ENCODE assay signal across 8 cellular contexts in genomic region chr7:64902806-64903721, GRCh38. TPM values are rescaled to one million over a fixed set of nuclear protein-coding genes. Genes with fewer than 3 reads are reported as not detected.
DNase-seq lines count a peak whose midpoint lies in the region; TF ChIP-seq lines count a peak whose summit lies in the region.

ZNF273 (plus strand) TSS chr7:64903273; CDS start chr7:64903318, 45 bp downstream.

- CTCF ChIA-PET in activated naive CD4-positive, alpha-beta T cell treated with anti-CD3 and anti-CD28 coated beads for 36 hours (lab: Charles Lee) = interaction anchor here (0.7 to 2.1 kb wide), 3 partner anchors 10 to 59 kb away, joined by 3 to 7 read pairs (median 3); no protein-coding TSS in a partner anchor

- no peaks in the 10 kb centered on the region for H3K27me3 ChIP-seq in SJSA1 (replicated peaks)

- DNase-seq in GM04503 (ENCODE audit: low read depth) (peak; percentile 37), HFF-Myc (ENCODE audit: extremely low read depth, low read depth) (peak; percentile 51), MV-4-11 (lab: John Stamatoyannopoulos, UW) (peak; percentile 94), SJSA1 (ENCODE audit: low read depth in 1 of 2, low spot score in 2 of 2) (peak; percentile 80 to 90), globus pallidus (ENCODE audit: low spot score) (peak; percentile 87), occipital lobe (lab: John Stamatoyannopoulos, UW) (peak; percentile 90)
- DNase-seq in activated naive CD4-positive, alpha-beta T cell treated with anti-CD3 and anti-CD28 coated beads for 36 hours = peak; percentile 97

- peak within 1 kb of the TSS; percentile 89 for H3K27ac Mint-ChIP-seq in activated naive CD4-positive, alpha-beta T cell treated with anti-CD3 and anti-CD28 coated beads for 36 hours

- intact Hi-C loops in activated naive CD4-positive, alpha-beta T cell treated with anti-CD3 and anti-CD28 coated beads for 36 hours (cut with micrococcal nuclease) = loop anchor here (2.0 to 5.0 kb wide), 11 partner anchors 14 to 1002 kb away; partner anchors contain the start of genes ERV3-1, ZNF138, ZNF680 and ZNF736

- H3K4me1 Mint-ChIP-seq in activated naive CD4-positive, alpha-beta T cell treated with anti-CD3 and anti-CD28 coated beads for 36 hours (ENCODE audit: low read depth) = peaks cover 35% of the 10 kb centered on the region

- H3K9me3 ChIP-seq in SJSA1 (replicated peaks) = no peaks in the 10 kb centered on the region

- peak within 1 kb of the TSS; percentile 83 for H3K4me3 ChIP-seq in HFF-Myc (replicated peaks; ENCODE audit: low read depth, low read length)
- H3K4me3 ChIP-seq in SJSA1 = peak within 1 kb of the TSS; percentile 62

- H3K27ac ChIP-seq in SJSA1 (peak within 1 kb of the TSS; percentile 44), temporal lobe (ENCODE audit: low read depth, low read length) (no peak within 1 kb of the TSS)

- H3K4me1 ChIP-seq in SJSA1 (replicated peaks) = peaks cover 3% of the 10 kb centered on the region; the same call in 1 of the 2 replicates

- H3K36me3 Mint-ChIP-seq in activated naive CD4-positive, alpha-beta T cell treated with anti-CD3 and anti-CD28 coated beads for 36 hours (ENCODE audit: low read depth) = peaks cover 15% of the 10 kb centered on the region

- H3K27me3 Mint-ChIP-seq in activated naive CD4-positive, alpha-beta T cell treated with anti-CD3 and anti-CD28 coated beads for 36 hours (ENCODE audit: low read depth) = no peaks in the 10 kb centered on the region

- no peaks in the 10 kb centered on the region for H3K9me3 Mint-ChIP-seq in activated naive CD4-positive, alpha-beta T cell treated with anti-CD3 and anti-CD28 coated beads for 36 hours

- H3K36me3 ChIP-seq in SJSA1 = no peaks in the 10 kb centered on the region

- peak within 1 kb of the TSS; percentile 96 for H3K4me3 Mint-ChIP-seq in activated naive CD4-positive, alpha-beta T cell treated with anti-CD3 and anti-CD28 coated beads for 36 hours

- TF ChIP-seq CTCF in HFF-Myc (IDR thresholded peaks at IDR 0.05; ENCODE audit: low read depth, low read length, missing control alignments) = no peak

RNA-seq across cellular contexts. Expression of gene ZNF273, which starts in this region (rescaled TPM):
- 2.9 and 4.5 TPM in 2 replicates for total RNA-seq in SJSA1 (2014; rRNA removed; shearing (Covaris generic))
- 10 to 100 TPM; 10.9 to 12.3 TPM for total RNA-seq in activated naive CD4-positive, alpha-beta T cell treated with anti-CD3 and anti-CD28 coated beads for 36 hours
- total RNA-seq in occipital lobe (43.8 TPM), temporal lobe (21.4 TPM)

Comparison
In these comparisons a context has a peak if more than half of its experiments do, and no peak if none do; other contexts are left out.
1. DNase-seq: peak in every context shown above with its lines; median percentile 97 in activated naive CD4-positive, alpha-beta T cell treated with anti-CD3 and anti-CD28 coated beads for 36 hours; 94 in MV-4-11; 90 in occipital lobe; 87 in globus pallidus; 85 in SJSA1; 51 in HFF-Myc; 37 in GM04503.